Comparison of ENCODE assay signal across 8 cellular contexts in the genomic region with DNA sequence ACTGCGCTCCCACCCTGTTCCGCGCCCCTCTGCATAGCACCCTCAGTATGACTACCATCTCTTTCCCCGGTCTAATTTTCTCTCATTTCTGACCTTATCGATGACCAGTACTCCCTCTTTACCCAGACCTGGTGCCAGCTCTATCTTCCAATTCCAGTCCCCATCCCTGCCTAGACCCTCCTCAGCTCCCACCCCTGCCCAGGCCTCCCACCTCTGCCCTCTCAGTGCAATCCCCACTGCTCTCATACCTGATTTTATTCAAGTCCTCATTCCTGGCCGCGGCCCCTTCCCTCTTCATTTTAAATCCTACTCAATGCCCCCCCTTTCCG. TPM values are rescaled to one million over a fixed set of nuclear protein-coding genes. Genes with fewer than 3 reads are reported as not detected.
DNase-seq lines count a peak whose midpoint lies in the region; ATAC-seq and TF ChIP-seq lines count a peak whose summit lies in the region.

No MANE protein-coding gene starts in this region.

- TF ChIP-seq CTCF in Calu3 (IDR thresholded peaks at IDR 0.05; ENCODE audit: unreplicated experiment) (no peak), RWPE1 (conservative IDR thresholded peaks at IDR 0.05; ENCODE audit: low read depth) (no peak)

- 2% methylated on average over 8 of the region's 8 CpGs for WGBS in ectodermal cell, 2 experiments

- intact Hi-C loops in Calu3 (cut with micrococcal nuclease; ENCODE audit: unreplicated experiment), result loop anchor here (2.0 kb wide), 3 partner anchors 23 to 71 kb away; no protein-coding TSS in a partner anchor

- H3K9me3 ChIP-seq in ectodermal cell (ENCODE audit: control insufficient read depth, low read length) (no peaks in the 10 kb centered on the region), neuron (ENCODE audit: low read length) (no peaks in the 10 kb centered on the region)

- H3K4me3 Mint-ChIP-seq in Calu3 (ENCODE audit: low read depth, unreplicated experiment), result peak overlapping the region; percentile 97

- H3K36me3 Mint-ChIP-seq in Calu3 (ENCODE audit: insufficient read depth, unreplicated experiment), result peaks cover 48% of the 10 kb centered on the region

- CTCF ChIA-PET in Calu3 (lab: Charles Lee) (no interaction called here), RWPE1 (lab: Yijun Ruan, JAX) (no interaction called here)

- H3K4me1 ChIP-seq in ectodermal cell (ENCODE audit: control insufficient read depth, insufficient read depth, low read length), result peaks cover 19% of the 10 kb centered on the region
- H3K4me1 ChIP-seq in neuron (ENCODE audit: insufficient read depth, low read length), result peaks cover 38% of the 10 kb centered on the region

- POLR2A ChIA-PET in RWPE1 (lab: Yijun Ruan, JAX; ENCODE audit: low non-redundant PET), result no interaction called here

- H3K27me3 ChIP-seq in ectodermal cell (ENCODE audit: control insufficient read depth, insufficient read depth, low read length, poor library complexity, severe bottlenecking) (peaks cover 10% of the 10 kb centered on the region), neuron (ENCODE audit: insufficient read depth, low read length) (no peaks in the 10 kb centered on the region)

- H3K27me3 Mint-ChIP-seq in Calu3 (ENCODE audit: unreplicated experiment), result no peaks in the 10 kb centered on the region

- peak; percentile 13 for DNase-seq in Calu3
- DNase-seq in RWPE1 (ENCODE audit: low spot score), result no peak
- DNase-seq in activated CD4-positive, CD25-positive, alpha-beta regulatory T cell (lab: John Stamatoyannopoulos, UW), result no peak

- H3K4me1 Mint-ChIP-seq in Calu3 (ENCODE audit: low read depth, unreplicated experiment), result peaks cover 68% of the 10 kb centered on the region

- H3K27ac ChIP-seq in RWPE1 (peak overlapping the region; percentile 90), ectodermal cell (ENCODE audit: insufficient read depth, low read depth, low read length, poor library complexity, severe bottlenecking) (no peak overlapping the region)

- no peaks in the 10 kb centered on the region for H3K36me3 ChIP-seq in ectodermal cell (ENCODE audit: control insufficient read depth, insufficient read depth, low read length)
- no peaks in the 10 kb centered on the region for H3K36me3 ChIP-seq in neuron (ENCODE audit: insufficient read depth, low read length)

- ATAC-seq in GM21717 (IDR thresholded peaks at IDR 0.05; ENCODE audit: unreplicated experiment) (no peak), GM19467 (IDR thresholded peaks at IDR 0.05; ENCODE audit: unreplicated experiment) (no peak), GM18511 (IDR thresholded peaks at IDR 0.05; ENCODE audit: unreplicated experiment) (no peak)

- peak overlapping the region; percentile 84 for H3K27ac Mint-ChIP-seq in Calu3 (ENCODE audit: unreplicated experiment)

- BruUV-seq in Calu3 (replicated peaks; lab: Mats Ljungman, UMichigan), result no TSS peak

- H3K4me3 ChIP-seq in ectodermal cell (ENCODE audit: insufficient read depth, low read depth, low read length) (peak overlapping the region; percentile 86), neuron (ENCODE audit: low read length) (peak overlapping the region; percentile 73)

- no peaks in the 10 kb centered on the region for H3K9me3 Mint-ChIP-seq in Calu3 (ENCODE audit: low read depth, unreplicated experiment)

- H2AFZ ChIP-seq in neuron (ENCODE audit: low read depth, low read length), result peak overlapping the region; percentile 8

RNA-seq across cellular contexts. Expression of a gene that starts 1.3 kb away (rescaled TPM):
- 40.3 and 45.3 TPM in 2 replicates for total RNA-seq in Calu3 (2022)
- 29.1 TPM for polyA plus RNA-seq in ectodermal cell (2013, experiment 1 of 4)
- polyA plus RNA-seq in ectodermal cell (2013, experiment 2 of 4), result 30.4 TPM
- 18.4 TPM for polyA plus RNA-seq in ectodermal cell (2013, experiment 3 of 4)
- 23.3 TPM for polyA plus RNA-seq in ectodermal cell (2013, experiment 4 of 4)
